ENCODE assay signal across 10 cellular contexts in genomic region chr22:42217752-42218280, GRCh38. TPM values are rescaled to one million over a fixed set of nuclear protein-coding genes. Genes with fewer than 3 reads are reported as not detected.
DNase-seq lines count a peak whose midpoint lies in the region; ATAC-seq, FAIRE-seq and TF ChIP-seq lines count a peak whose summit lies in the region.
"Had no signal": no experiment of that assay in that cellular context is flagged by ENCODE, and none has a peak within 500 bp of the region (broad histone marks: within the 10 kb centered on the region; RNA-seq: fewer than 3 reads in every experiment).

No MANE protein-coding gene starts in this region.

- H3K79me2 ChIP-seq in GM23338 (replicated peaks; ENCODE audit: insufficient read depth) = peaks cover 71% of the 10 kb centered on the region
- H3K79me2 ChIP-seq in K562 (ENCODE audit: control insufficient read depth, insufficient read depth, low read length) = peaks cover 50% of the 10 kb centered on the region

- no peaks in the 10 kb centered on the region for H3K9me3 Mint-ChIP-seq in CD8-positive, alpha-beta memory T cell
- H3K9me3 Mint-ChIP-seq in GM23338 = no peaks in the 10 kb centered on the region
- no peaks in the 10 kb centered on the region for H3K9me3 Mint-ChIP-seq in memory B cell

- H3K4me1 Mint-ChIP-seq in CD8-positive, alpha-beta memory T cell = peaks cover 56 to 66% (median 62%) of the 10 kb centered on the region in 3 donors
- H3K4me1 Mint-ChIP-seq in GM23338 (peaks cover 37% of the 10 kb centered on the region), memory B cell (peaks cover 36% of the 10 kb centered on the region)

- TF ChIP-seq POLR2A in K562 (conservative IDR thresholded peaks at IDR 0.05) (no peak), gastroesophageal sphincter (IDR thresholded peaks at IDR 0.05) (no peak)

- WGBS in K562 (ENCODE audit: insufficient coverage, low coverage, missing lambda C conversion rate) = 68% methylated on average over 4 of the region's 4 CpGs
- WGBS in gastroesophageal sphincter (ENCODE audit: low coverage in 1 of 2), 2 donors = 67 to 91% methylated on average over 3 to 4 of the region's 4 CpGs

- POLR2A ChIA-PET in CD8-positive, alpha-beta memory T cell (lab: Charles Lee) = interaction anchor here (0.5 to 1.2 kb wide), 2 partner anchors 15 to 22 kb away, joined by 3 read pairs; no protein-coding TSS in a partner anchor
- POLR2A ChIA-PET in K562 (lab: Yijun Ruan, JAX) = interaction anchor here (1.2 to 1.8 kb wide), 3 partner anchors 9 to 21 kb away, joined by 3 to 7 read pairs (median 7); no protein-coding TSS in a partner anchor

- no peak overlapping the region for H3K27ac ChIP-seq in CD8-positive, alpha-beta memory T cell (ENCODE audit: low read depth, low read length)
- H3K27ac ChIP-seq in GM23338 (ENCODE audit: low read depth) (peak overlapping the region; percentile 1; the same call in 1 of the 2 replicates), K562 (ENCODE audit: extremely low read depth, low read depth, low read length) (no peak overlapping the region), gastroesophageal sphincter (peak overlapping the region in 1 of 4 donors; percentile 53)
- H3K27ac ChIP-seq: thoracic aorta had no signal

- H3K27me3 Mint-ChIP-seq in CD8-positive, alpha-beta memory T cell = peaks cover 0 to 2% of the 10 kb centered on the region in 2 donors
- H3K27me3 Mint-ChIP-seq in GM23338 (ENCODE audit: insufficient read depth, low read depth, poor library complexity) (peaks cover 8% of the 10 kb centered on the region), memory B cell (no peaks in the 10 kb centered on the region)

- TF ChIP-seq EP300 in K562 (IDR thresholded peaks at IDR 0.05; ENCODE audit: low read length) (no peak), gastroesophageal sphincter (IDR thresholded peaks at IDR 0.05) (no peak)

- no peak overlapping the region for H3K9ac ChIP-seq in K562 (ENCODE audit: insufficient read depth in 1 of 2, low read depth in 2 of 2, low read length in 2 of 2)

- H3K4me2 ChIP-seq in GM23338 (peak overlapping the region; percentile 66), K562 (ENCODE audit: insufficient read depth, low read length) (no peak overlapping the region)

- in situ Hi-C loops in K562 (cut with MboI) = no loop called here

- ATAC-seq in GM23338 (peak; percentile 91), K562 (no peak), memory B cell (ENCODE audit: low read depth) (no peak), HG02885 (IDR thresholded peaks at IDR 0.05; ENCODE audit: poor library complexity, unreplicated experiment) (no peak), gastroesophageal sphincter (no peak)

- TF ChIP-seq CTCF in GM23338 (conservative IDR thresholded peaks at IDR 0.05; ENCODE audit: low read depth in 2 of 2) (no peak), K562 (IDR thresholded peaks at IDR 0.05 in 2 of 3, conservative IDR thresholded peaks at IDR 0.05 in 1 of 3; ENCODE audit: insufficient read depth in 2 of 3, low read depth in 1 of 3, low read length in 3 of 3) (no peak), gastroesophageal sphincter (IDR thresholded peaks at IDR 0.05) (no peak)

- peak overlapping the region; percentile 65 to 93 (median 78) for H3K27ac Mint-ChIP-seq in CD8-positive, alpha-beta memory T cell
- H3K27ac Mint-ChIP-seq in GM23338 (peak overlapping the region; percentile 90; the same call in 1 of the 2 replicates), memory B cell (peak overlapping the region; percentile 52)

- H4K20me1 ChIP-seq in GM23338 (replicated peaks; ENCODE audit: insufficient read depth) (peaks cover 64% of the 10 kb centered on the region), K562 (replicated peaks; ENCODE audit: control insufficient read depth, insufficient read depth, low read length) (0 out of 2 replicates have a peak, but pooled peaks cover 9% of the 10 kb centered on the region)

- H3F3A ChIP-seq in GM23338 (replicated peaks; ENCODE audit: low read depth) = 0 out of 2 replicates have a peak, but pooled peaks cover 4% of the 10 kb centered on the region

- H3K4me1 ChIP-seq in CD8-positive, alpha-beta memory T cell (ENCODE audit: insufficient read depth, low read length) = peaks cover 32% of the 10 kb centered on the region
- peaks cover 34% of the 10 kb centered on the region for H3K4me1 ChIP-seq in GM23338 (ENCODE audit: insufficient read depth)
- no peaks in the 10 kb centered on the region; a peak in 2 of 5 replicates for H3K4me1 ChIP-seq in K562 (replicated peaks in 1 of 2; ENCODE audit: control insufficient read depth in 2 of 2, insufficient read depth in 2 of 2, low read length in 2 of 2)
- H3K4me1 ChIP-seq in gastroesophageal sphincter = peaks cover 0 to 35% (median 8%) of the 10 kb centered on the region in 3 donors

- BruUV-seq in K562 (replicated peaks; lab: Mats Ljungman, UMichigan) = no TSS peak

- H3K36me3 Mint-ChIP-seq in CD8-positive, alpha-beta memory T cell = peaks cover 0 to 27% (median 10%) of the 10 kb centered on the region in 3 donors
- H3K36me3 Mint-ChIP-seq in GM23338 (ENCODE audit: low read depth) (peaks cover 25% of the 10 kb centered on the region), memory B cell (peaks cover 14% of the 10 kb centered on the region)

- no peaks in the 10 kb centered on the region for H3K27me3 ChIP-seq in CD8-positive, alpha-beta memory T cell (ENCODE audit: insufficient read depth, low read length, poor library complexity, severe bottlenecking)
- H3K27me3 ChIP-seq in GM23338 (ENCODE audit: insufficient read depth) = no peaks in the 10 kb centered on the region
- no peaks in the 10 kb centered on the region for H3K27me3 ChIP-seq in K562 (ENCODE audit: control insufficient read depth in 2 of 2, insufficient read depth in 2 of 2, low read length in 2 of 2)
- no peaks in the 10 kb centered on the region for H3K27me3 ChIP-seq in gastroesophageal sphincter

- CTCF ChIA-PET in CD8-positive, alpha-beta memory T cell (lab: Charles Lee) = interaction anchor here (1.0 to 1.6 kb wide), 4 partner anchors 10 to 26 kb away, joined by 3 to 5 read pairs (median 4); no protein-coding TSS in a partner anchor
- CTCF ChIA-PET in K562 (lab: Yijun Ruan, JAX; ENCODE audit: low intra/inter-chr PET ratio) = no interaction called here

- FAIRE-seq in K562 (lab: Jason Lieb, UNC) = no peak
- FAIRE-seq: kidney had no signal

- H3K9me1 ChIP-seq in K562 (ENCODE audit: control insufficient read depth, insufficient read depth, low read length) = no peaks in the 10 kb centered on the region

- H3K36me3 ChIP-seq in CD8-positive, alpha-beta memory T cell (ENCODE audit: insufficient read depth, low read length) = peaks cover 24% of the 10 kb centered on the region
- peaks cover 12% of the 10 kb centered on the region for H3K36me3 ChIP-seq in GM23338 (ENCODE audit: insufficient read depth)
- H3K36me3 ChIP-seq in K562 (ENCODE audit: control insufficient read depth, insufficient read depth, low read length) = peaks cover 24% of the 10 kb centered on the region; the same call in 2 of the 3 replicates
- H3K36me3 ChIP-seq in gastroesophageal sphincter = peaks cover 0 to 26% of the 10 kb centered on the region in 2 donors

- no peaks in the 10 kb centered on the region for H3K9me3 ChIP-seq in CD8-positive, alpha-beta memory T cell (ENCODE audit: low read length)
- H3K9me3 ChIP-seq in K562 (replicated peaks; ENCODE audit: control insufficient read depth, insufficient read depth, low read depth, low read length) (no peaks in the 10 kb centered on the region), gastroesophageal sphincter (no peaks in the 10 kb centered on the region)
- H3K9me3 ChIP-seq: thoracic aorta had no signal

- H2AFZ ChIP-seq in GM23338 = no peak overlapping the region
- H2AFZ ChIP-seq in K562 (ENCODE audit: low read depth, low read length) = no peak overlapping the region

- H3K4me3 ChIP-seq in CD8-positive, alpha-beta memory T cell (ENCODE audit: low read length) = no peak overlapping the region
- peak overlapping the region; percentile 32; the same call in 1 of the 2 replicates for H3K4me3 ChIP-seq in GM23338
- H3K4me3 ChIP-seq in K562 = no peak overlapping the region
- no peak overlapping the region for H3K4me3 ChIP-seq in gastroesophageal sphincter
- H3K4me3 ChIP-seq: thoracic aorta had no signal

- TF ChIP-seq RAD21 in K562 (CRISPR knock-in tag; conservative IDR thresholded peaks at IDR 0.05 in 1 of 2, IDR thresholded peaks at IDR 0.05 in 1 of 2) = no peak

- peak overlapping the region; percentile 3 to 61 (median 30) for H3K4me3 Mint-ChIP-seq in CD8-positive, alpha-beta memory T cell
- peak overlapping the region; percentile 40; the same call in 2 of the 3 replicates for H3K4me3 Mint-ChIP-seq in GM23338
- H3K4me3 Mint-ChIP-seq in memory B cell = no peak overlapping the region

- no peaks in the 10 kb centered on the region for H3K9me2 ChIP-seq in GM23338 (ENCODE audit: insufficient read depth)

- intact Hi-C loops in K562 (cut with micrococcal nuclease) = no loop called here

- no peak for DNase-seq in CD8-positive, alpha-beta memory T cell
- DNase-seq in GM23338 (ENCODE audit: low spot score) = peak; percentile 68
- no peak for DNase-seq in K562 (ENCODE audit: extremely low read depth in 1 of 4, low spot score in 3 of 4)
- DNase-seq in memory B cell (ENCODE audit: low spot score in 2 of 2) = no peak
- no peak for DNase-seq in NCI-H2081 (lab: John Stamatoyannopoulos, UW)
- DNase-seq: caudate nucleus, kidney had no signal

RNA-seq across cellular contexts. Expression of gene TCF20, which starts 52.6 kb away (rescaled TPM):
- total RNA-seq in CD8-positive, alpha-beta memory T cell = 10 to 100 TPM; 64.0 to 68.2 TPM
- 3.3 TPM for polyA plus RNA-seq in CD8-positive, alpha-beta memory T cell
- total RNA-seq in GM23338 (2014; rRNA removed; shearing (Covaris generic)) = 57.5 and 68.7 TPM in 2 replicates
- polyA plus RNA-seq in GM23338 (2016; fragmentation: Nextera tagmentation; extraction: Ambion mirVana) (6.4 and 6.6 TPM in 2 replicates), K562 (2011; rRNA removed) (12.9 and 13.5 TPM in 2 replicates), K562 (2014; fragmentation: Illumina TruSeq; extraction: Trizol) (15.9 and 18.6 TPM in 2 replicates), K562 (2014; fragmentation: Nextera tagmentation; extraction: Ambion mirVana) (under 1 TPM; 0.35 to 0.44 TPM), K562 (2014; rRNA removed) (12.9 and 13.3 TPM in 2 replicates)
- 51.3 and 53.3 TPM in 2 replicates for total RNA-seq in K562 (2011; cell fraction: chromatin; rRNA removed; ENCODE audit: low replicate concordance)
- total RNA-seq in K562 (2011; cell fraction: nucleolus; rRNA removed) = 28.7 and 31.3 TPM in 2 replicates
- 20.4 and 27.4 TPM in 2 replicates for total RNA-seq in K562 (2011; cell fraction: nucleoplasm; rRNA removed)
- total RNA-seq in K562 (2014; rRNA removed) (22.5 and 26.7 TPM in 2 replicates), K562 (2014; rRNA removed; fragmentation: Illumina TruSeq; extraction: Trizol) (17.5 and 17.6 TPM in 2 replicates), K562 (2015; rRNA removed; fragmentation: Illumina TruSeq; extraction: Trizol) (19.0 TPM in 2 replicates), K562 (2021) (37.5 and 43.6 TPM in 2 replicates), gastroesophageal sphincter (10 to 100 TPM; 26.0 to 47.9 (median 41.8) TPM)
- 11.1 and 12.3 TPM in 2 replicates for polyA plus RNA-seq in K562 (2011; cell fraction: cytosol; rRNA removed)
- 10.2 and 12.3 TPM in 2 replicates for polyA plus RNA-seq in K562 (2011; cell fraction: nucleus; rRNA removed)
- 10.1 and 12.6 TPM in 2 replicates for polyA plus RNA-seq in K562 (2012)
- 38.3 and 38.9 TPM in 2 replicates for polyA minus RNA-seq in K562 (2011; rRNA and poly(A)+ RNA removed)
- polyA minus RNA-seq in K562 (2011; cell fraction: cytosol; rRNA and poly(A)+ RNA removed) = 21.9 and 23.8 TPM in 2 replicates
- polyA minus RNA-seq in K562 (2011; cell fraction: nucleus; rRNA and poly(A)+ RNA removed) = 10.5 and 15.9 TPM in 2 replicates
